In the genomic region with DNA sequence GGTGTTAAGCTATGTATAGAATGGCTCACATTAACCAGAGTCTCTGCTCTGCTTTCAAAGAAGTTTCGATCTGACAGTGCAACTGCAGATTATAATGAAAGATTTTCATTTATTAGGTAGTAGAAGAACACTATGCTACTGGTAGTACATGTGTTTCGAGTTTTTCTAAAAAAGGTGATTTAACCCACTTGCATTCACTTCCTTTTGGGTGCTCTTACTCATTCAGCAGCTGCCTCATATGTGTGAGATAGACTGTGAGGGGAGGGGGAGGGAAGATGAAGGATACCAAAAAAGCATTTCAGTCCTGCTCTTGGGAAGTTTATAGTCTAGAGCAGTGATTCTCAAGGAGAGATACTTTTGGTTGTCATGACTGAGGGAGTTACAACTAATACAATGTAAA, we compare ENCODE assay signal across 31 cellular contexts.
"Had no signal": no experiment of that assay in that cellular context is flagged by ENCODE, and none has a peak within 500 bp of the region (broad histone marks: within the 10 kb centered on the region; RNA-seq: fewer than 3 reads in every experiment).

No MANE protein-coding gene starts in this region.

- H3K27me3 Mint-ChIP-seq: activated B cell treated with CpG ODN at 0.5 μM for 24 hours; activated CD4-positive, alpha-beta memory T cell treated with anti-CD3 and anti-CD28 coated beads for 36 hours; activated CD8-positive, alpha-beta T cell treated with anti-CD3 and anti-CD28 coated beads for 36 hours; activated naive CD4-positive, alpha-beta T cell treated with anti-CD3 and anti-CD28 coated beads, Interleukin-2, amount 10 ng/mL, durations not matched to agents 7 days and 5 days; activated naive CD4-positive, alpha-beta T cell treated with anti-CD3 and anti-CD28 coated beads, Interleukin-2, amount 50 U/mL, for 24 hours; activated naive CD8-positive, alpha-beta T cell; activated naive CD8-positive, alpha-beta T cell treated with anti-CD3 and anti-CD28 coated beads, Interleukin-2, amount 10 ng/mL, durations not matched to agents 7 days and 5 days; activated naive CD8-positive, alpha-beta T cell treated with anti-CD3 and anti-CD28 coated beads, Interleukin-2, amount 50 U/mL, for 24 hours; activated T-helper 17 cell treated with anti-CD3 and anti-CD28 coated beads, Interleukin-2, amount 50 U/mL, for 72 hours; brain had no signal

- H3K27me3 ChIP-seq: ascending aorta, cardiac muscle cell had no signal

- H3K4me3 ChIP-seq: ascending aorta, cardiac muscle cell had no signal

- H3K27ac Mint-ChIP-seq: activated B cell treated with CpG ODN at 0.5 μM for 24 hours; activated CD4-positive, alpha-beta memory T cell treated with anti-CD3 and anti-CD28 coated beads for 36 hours; activated CD8-positive, alpha-beta T cell treated with anti-CD3 and anti-CD28 coated beads for 36 hours; activated naive CD4-positive, alpha-beta T cell treated with anti-CD3 and anti-CD28 coated beads, Interleukin-2, amount 10 ng/mL, durations not matched to agents 7 days and 5 days; activated naive CD4-positive, alpha-beta T cell treated with anti-CD3 and anti-CD28 coated beads, Interleukin-2, amount 50 U/mL, for 24 hours; activated naive CD8-positive, alpha-beta T cell; activated naive CD8-positive, alpha-beta T cell treated with anti-CD3 and anti-CD28 coated beads, Interleukin-2, amount 10 ng/mL, durations not matched to agents 7 days and 5 days; activated naive CD8-positive, alpha-beta T cell treated with anti-CD3 and anti-CD28 coated beads, Interleukin-2, amount 50 U/mL, for 24 hours; activated T-cell treated with anti-CD3 and anti-CD28 coated beads, Interleukin-2, amount 50 U/mL, for 72 hours; activated T-helper 1 cell treated with anti-CD3 and anti-CD28 coated beads, Interleukin-12 subunit alpha, Interleukin-12 subunit beta, Interleukin-2, Interleukin-4 antibody, amounts not matched to agents 30 ng/mL and 10 ng/mL and 1 ng/mL, durations not matched to agents 14 hours and 24 hours and 36 hours; activated T-helper 17 cell treated with anti-CD3 and anti-CD28 coated beads, Interleukin-2, amount 50 U/mL, for 72 hours; T-helper 1 cell treated with Interleukin-12 subunit alpha and Interleukin-12 subunit beta and Interleukin-4 antibody, amounts not matched to agents 30 μg/mL and 1 μg/mL, for 36 hours; T-helper 2 cell treated with Interferon-gamma antibody and Interleukin-4, amounts not matched to agents 5 μg/mL and 100 μg/mL, for 36 hours had no signal

- H3K9me3 Mint-ChIP-seq: activated B cell treated with CpG ODN at 0.5 μM for 24 hours; activated CD4-positive, alpha-beta memory T cell treated with anti-CD3 and anti-CD28 coated beads for 36 hours; activated CD8-positive, alpha-beta T cell treated with anti-CD3 and anti-CD28 coated beads for 36 hours; activated naive CD4-positive, alpha-beta T cell treated with anti-CD3 and anti-CD28 coated beads, Interleukin-2, amount 10 ng/mL, durations not matched to agents 7 days and 5 days; activated naive CD4-positive, alpha-beta T cell treated with anti-CD3 and anti-CD28 coated beads, Interleukin-2, amount 50 U/mL, for 24 hours; activated naive CD8-positive, alpha-beta T cell treated with anti-CD3 and anti-CD28 coated beads, Interleukin-2, amount 10 ng/mL, durations not matched to agents 7 days and 5 days; activated naive CD8-positive, alpha-beta T cell treated with anti-CD3 and anti-CD28 coated beads, Interleukin-2, amount 50 U/mL, for 24 hours; activated T-cell treated with anti-CD3 and anti-CD28 coated beads, Interleukin-2, amount 50 U/mL, for 4 hours; activated T-cell treated with anti-CD3 and anti-CD28 coated beads, Interleukin-2, amount 50 U/mL, for 72 hours; activated T-helper 1 cell treated with anti-CD3 and anti-CD28 coated beads, Interleukin-12 subunit alpha, Interleukin-12 subunit beta, Interleukin-2, Interleukin-4 antibody, amounts not matched to agents 30 ng/mL and 10 ng/mL and 1 ng/mL, durations not matched to agents 14 hours and 24 hours and 36 hours; activated T-helper 17 cell treated with anti-CD3 and anti-CD28 coated beads, Interleukin-2, amount 50 U/mL, for 72 hours; brain; T-helper 1 cell treated with Interleukin-12 subunit alpha and Interleukin-12 subunit beta and Interleukin-4 antibody, amounts not matched to agents 30 μg/mL and 1 μg/mL, for 36 hours; T-helper 2 cell treated with Interferon-gamma antibody and Interleukin-4, amounts not matched to agents 5 μg/mL and 100 μg/mL, for 36 hours had no signal

- H3K9me3 ChIP-seq: ascending aorta had no signal

- ATAC-seq: activated CD8-positive, alpha-beta T cell treated with anti-CD3 and anti-CD28 coated beads for 36 hours; activated naive CD8-positive, alpha-beta T cell treated with anti-CD3 and anti-CD28 coated beads, Interleukin-2, amount 50 U/mL, for 24 hours; activated T-cell treated with anti-CD3 and anti-CD28 coated beads, Interleukin-2, amount 50 U/mL, for 4 hours; activated T-cell treated with anti-CD3 and anti-CD28 coated beads, Interleukin-2, amount 50 U/mL, for 72 hours; activated T-helper 17 cell treated with anti-CD3 and anti-CD28 coated beads, Interleukin-2, amount 50 U/mL, for 72 hours had no signal

- H3K27ac ChIP-seq: ascending aorta, cardiac muscle cell, VCaP had no signal

- H3K4me1 ChIP-seq: ascending aorta had no signal

- H3K4me1 Mint-ChIP-seq: activated B cell treated with CpG ODN at 0.5 μM for 24 hours; activated naive CD4-positive, alpha-beta T cell treated with anti-CD3 and anti-CD28 coated beads, Interleukin-2, amount 10 ng/mL, durations not matched to agents 7 days and 5 days; activated naive CD4-positive, alpha-beta T cell treated with anti-CD3 and anti-CD28 coated beads, Interleukin-2, amount 50 U/mL, for 24 hours; activated naive CD8-positive, alpha-beta T cell treated with anti-CD3 and anti-CD28 coated beads, Interleukin-2, amount 50 U/mL, for 24 hours; activated T-helper 17 cell treated with anti-CD3 and anti-CD28 coated beads, Interleukin-2, amount 50 U/mL, for 72 hours; brain had no signal

- H3K4me3 Mint-ChIP-seq: activated B cell treated with CpG ODN at 0.5 μM for 24 hours; activated CD4-positive, alpha-beta memory T cell treated with anti-CD3 and anti-CD28 coated beads for 36 hours; activated CD8-positive, alpha-beta T cell treated with anti-CD3 and anti-CD28 coated beads for 36 hours; activated naive CD4-positive, alpha-beta T cell treated with anti-CD3 and anti-CD28 coated beads, Interleukin-2, amount 10 ng/mL, durations not matched to agents 7 days and 5 days; activated naive CD4-positive, alpha-beta T cell treated with anti-CD3 and anti-CD28 coated beads, Interleukin-2, amount 50 U/mL, for 24 hours; activated naive CD8-positive, alpha-beta T cell; activated naive CD8-positive, alpha-beta T cell treated with anti-CD3 and anti-CD28 coated beads, Interleukin-2, amount 10 ng/mL, durations not matched to agents 7 days and 5 days; activated naive CD8-positive, alpha-beta T cell treated with anti-CD3 and anti-CD28 coated beads, Interleukin-2, amount 50 U/mL, for 24 hours; activated T-cell treated with anti-CD3 and anti-CD28 coated beads, Interleukin-2, amount 50 U/mL, for 4 hours; activated T-cell treated with anti-CD3 and anti-CD28 coated beads, Interleukin-2, amount 50 U/mL, for 72 hours; activated T-helper 1 cell treated with anti-CD3 and anti-CD28 coated beads, Interleukin-12 subunit alpha, Interleukin-12 subunit beta, Interleukin-2, Interleukin-4 antibody, amounts not matched to agents 30 ng/mL and 10 ng/mL and 1 ng/mL, durations not matched to agents 14 hours and 24 hours and 36 hours; activated T-helper 17 cell treated with anti-CD3 and anti-CD28 coated beads, Interleukin-2, amount 50 U/mL, for 72 hours; brain; T-helper 1 cell treated with Interleukin-12 subunit alpha and Interleukin-12 subunit beta and Interleukin-4 antibody, amounts not matched to agents 30 μg/mL and 1 μg/mL, for 36 hours; T-helper 2 cell treated with Interferon-gamma antibody and Interleukin-4, amounts not matched to agents 5 μg/mL and 100 μg/mL, for 36 hours had no signal

- DNase-seq: activated B cell treated with CpG ODN at 0.5 μM for 24 hours; activated CD4-positive, alpha-beta memory T cell treated with anti-CD3 and anti-CD28 coated beads for 36 hours; activated CD4-positive, alpha-beta T cell treated with anti-CD3 and anti-CD28 coated beads for 48 hours; activated CD4-positive, alpha-beta T cell treated with anti-CD3 and anti-CD28 coated beads, Interleukin-2, amount 50 U/mL, for 1 hour; activated CD4-positive, alpha-beta T cell treated with anti-CD3 and anti-CD28 coated beads, Interleukin-2, amount 50 U/mL, for 4 hours; activated CD8-positive, alpha-beta memory T cell treated with anti-CD3 and anti-CD28 coated beads, Interleukin-2, amount 50 U/mL, for 4 hours; activated CD8-positive, alpha-beta T cell treated with anti-CD3 and anti-CD28 coated beads for 36 hours; activated effector memory CD4-positive, alpha-beta T cell treated with anti-CD3 and anti-CD28 coated beads, Interleukin-2, amount 50 U/mL, for 16 hours; activated naive CD4-positive, alpha-beta T cell treated with anti-CD3 and anti-CD28 coated beads, Interleukin-2, amount 10 ng/mL, durations not matched to agents 7 days and 5 days; activated naive CD4-positive, alpha-beta T cell treated with Interleukin-2 at 50 U/mL for 16 hours; activated naive CD8-positive, alpha-beta T cell treated with anti-CD3 and anti-CD28 coated beads, Interleukin-2, amount 10 ng/mL, durations not matched to agents 7 days and 5 days; activated naive CD8-positive, alpha-beta T cell treated with anti-CD3 and anti-CD28 coated beads, Interleukin-2, amount 50 U/mL, for 24 hours; activated T-cell treated with anti-CD3 and anti-CD28 coated beads for 4 hours; activated T-cell treated with anti-CD3 and anti-CD28 coated beads, Interleukin-2, amount 50 U/mL, for 1 hour; activated T-cell treated with anti-CD3 and anti-CD28 coated beads, Interleukin-2, amount 50 U/mL, for 4 hours; activated T-cell treated with anti-CD3 and anti-CD28 coated beads, Interleukin-2, amount 50 U/mL, for 72 hours; amygdala; anterior cingulate cortex; caudate nucleus; T-helper 1 cell; T-helper 9 cell had no signal
